Comparison of ENCODE assay signal across 1 cellular context in the genomic region with DNA sequence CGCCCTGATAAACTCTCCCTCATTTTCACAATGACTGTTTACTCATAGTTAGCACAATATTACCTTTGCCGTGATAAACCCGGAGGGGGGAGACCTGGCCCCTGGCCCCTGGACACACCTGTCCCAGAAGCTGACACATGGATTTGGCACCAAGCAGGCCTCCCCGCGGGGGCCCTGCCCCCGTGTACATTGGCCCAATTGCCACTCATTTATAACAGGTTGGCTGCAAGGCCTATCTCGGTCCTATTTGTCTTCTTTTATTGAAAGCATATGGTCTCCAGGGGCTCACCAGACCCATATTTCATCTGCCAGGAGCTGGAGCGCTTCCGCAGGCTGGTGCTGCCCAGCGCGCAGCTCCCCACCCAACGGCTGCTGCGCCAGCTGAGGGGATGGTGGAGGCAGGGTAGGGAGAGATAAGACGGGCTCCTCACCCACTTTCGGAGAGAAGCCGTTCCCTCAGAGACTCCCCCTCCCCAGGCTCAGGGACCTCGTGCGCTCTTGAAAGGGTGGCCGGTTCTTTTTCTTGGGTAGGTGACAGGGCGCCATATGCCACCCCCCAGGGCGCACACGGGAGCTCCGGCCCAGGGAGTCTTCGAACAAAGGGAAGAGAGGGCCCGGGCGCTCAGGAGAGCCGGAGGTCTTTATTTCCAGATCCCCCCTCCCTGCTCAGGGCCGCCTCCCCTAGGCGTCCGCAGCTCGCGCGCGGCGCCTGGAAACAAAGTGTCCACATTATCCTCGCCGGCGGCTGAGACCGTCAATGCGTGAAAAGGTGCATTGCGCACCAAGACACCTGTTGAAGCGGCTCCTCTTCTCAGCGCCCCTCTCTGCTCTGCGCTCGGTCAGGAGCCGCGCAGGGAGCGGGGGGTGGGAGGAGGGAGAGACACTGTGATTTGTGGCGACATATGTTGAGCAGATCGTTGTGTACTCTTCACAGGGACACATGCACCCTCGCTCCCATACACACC.
TF ChIP-seq lines count a peak whose summit lies in the region.

No MANE protein-coding gene starts in this region.

TF ChIP-seq in K562, 482 proteins besides CTCF, POLR2A, EP300 and RAD21:
- TF ChIP-seq E4F1 (CRISPR knock-in tag; IDR thresholded peaks at IDR 0.05; ENCODE audit: borderline replicate concordance) (no peak), HDAC6 (IDR thresholded peaks at IDR 0.05; ENCODE audit: low read depth, low read length) (peak; percentile 30), SAFB2 (IDR thresholded peaks at IDR 0.05; ENCODE audit: borderline replicate concordance, low read depth, low read length, severe bottlenecking) (no peak)
TF ChIP-seq in K562: peak in this region for 1.
